ENCODE assay signal across 8 cellular contexts in the genomic region with DNA sequence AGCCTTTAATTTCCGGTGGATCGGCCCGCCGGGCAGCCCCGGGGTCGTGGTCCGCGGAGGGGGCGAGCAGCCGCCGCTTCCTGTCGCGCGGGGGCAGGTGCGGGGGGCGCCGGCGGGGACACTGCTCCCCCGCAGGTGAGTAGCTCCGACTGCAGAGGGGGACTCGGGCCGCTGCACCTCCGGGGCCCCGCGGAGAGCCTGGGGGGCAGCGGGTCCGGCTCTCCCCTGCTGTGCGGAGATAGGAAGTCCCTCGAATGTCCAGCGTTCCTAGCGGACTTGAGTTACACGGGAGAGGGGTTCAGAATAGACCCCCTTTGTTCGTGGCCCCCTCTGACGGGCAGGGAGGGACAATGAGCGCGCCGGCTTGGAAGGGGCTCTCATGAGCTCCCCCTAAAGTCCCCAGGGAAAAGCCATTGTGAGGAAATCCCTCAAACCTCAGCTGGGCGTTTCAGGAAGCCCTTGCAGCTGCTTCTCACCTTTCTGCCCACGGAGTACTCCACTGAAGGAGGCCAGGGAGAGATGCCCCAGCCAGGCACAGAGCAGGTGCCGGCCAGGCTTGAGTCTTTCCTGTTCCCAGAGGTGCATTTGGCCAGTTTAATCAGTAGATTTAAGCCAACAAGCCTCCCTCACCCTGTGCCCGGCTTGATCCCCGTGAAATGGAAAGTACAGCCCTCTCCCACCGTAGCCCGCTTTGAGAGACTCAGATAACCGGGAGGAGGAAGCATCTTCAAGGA. TPM values are rescaled to one million over a fixed set of nuclear protein-coding genes. Genes with fewer than 3 reads are reported as not detected.
A peak's percentile ranks its signal among the peaks of the same experiment; 100 is the strongest.
DNase-seq lines count a peak whose midpoint lies in the region; ATAC-seq and TF ChIP-seq lines count a peak whose summit lies in the region.

No MANE protein-coding gene starts in this region.

- peak overlapping the region; percentile 81 for H3K4me3 Mint-ChIP-seq in nephron progenitor cell

- ATAC-seq in HG03460 (IDR thresholded peaks at IDR 0.05; ENCODE audit: unreplicated experiment) (no peak), HG03469 (IDR thresholded peaks at IDR 0.05; ENCODE audit: unreplicated experiment) (no peak), GM21515 (IDR thresholded peaks at IDR 0.05; ENCODE audit: unreplicated experiment) (no peak)

- H3K9ac ChIP-seq in OCI-LY3 (ENCODE audit: low read length): no peak overlapping the region

- H3K4me1 Mint-ChIP-seq in nephron progenitor cell: peaks cover 58% of the 10 kb centered on the region

- H3K4me3 ChIP-seq in OCI-LY3 (ENCODE audit: low read length): peak overlapping the region; percentile 64
- peak overlapping the region; percentile 55 for H3K4me3 ChIP-seq in ectodermal cell (ENCODE audit: insufficient read depth, low read depth, low read length)

- H3K27ac ChIP-seq in OCI-LY3 (ENCODE audit: low read length): no peak overlapping the region
- H3K27ac ChIP-seq in ectodermal cell (ENCODE audit: insufficient read depth, low read depth, low read length, poor library complexity, severe bottlenecking): no peak overlapping the region

- WGBS in ectodermal cell, 2 experiments: 2 to 3% methylated on average over 45 of the region's 45 CpGs

- no peaks in the 10 kb centered on the region for H4K20me1 ChIP-seq in OCI-LY3 (ENCODE audit: insufficient read depth, low read length)

- H3K36me3 Mint-ChIP-seq in nephron progenitor cell (ENCODE audit: low read depth): no peaks in the 10 kb centered on the region

- no peaks in the 10 kb centered on the region for H3K9me3 ChIP-seq in OCI-LY3 (ENCODE audit: insufficient read depth, low read length)
- H3K9me3 ChIP-seq in ectodermal cell (ENCODE audit: control insufficient read depth, low read length): no peaks in the 10 kb centered on the region

- H3K27me3 ChIP-seq in OCI-LY3 (ENCODE audit: low read depth, low read length): peaks cover 32% of the 10 kb centered on the region
- no peaks in the 10 kb centered on the region for H3K27me3 ChIP-seq in ectodermal cell (ENCODE audit: control insufficient read depth, insufficient read depth, low read length, poor library complexity, severe bottlenecking)

- TF ChIP-seq CTCF in OCI-LY3 (IDR thresholded peaks at IDR 0.05; ENCODE audit: low read depth, low read length): no peak
- TF ChIP-seq CTCF in nephron progenitor cell (IDR thresholded peaks at IDR 0.05): no peak

- no peak overlapping the region for H3K27ac Mint-ChIP-seq in nephron progenitor cell

- peak overlapping the region; percentile 50 for H3K4me2 ChIP-seq in OCI-LY3 (ENCODE audit: low read length)

- H3K9me3 Mint-ChIP-seq in nephron progenitor cell: no peaks in the 10 kb centered on the region

- H2AFZ ChIP-seq in OCI-LY3 (ENCODE audit: low read depth, low read length): no peak overlapping the region

- H3K4me1 ChIP-seq in OCI-LY3 (ENCODE audit: low read length): peaks cover 17% of the 10 kb centered on the region
- H3K4me1 ChIP-seq in ectodermal cell (ENCODE audit: control insufficient read depth, insufficient read depth, low read length): peaks cover 32% of the 10 kb centered on the region

- peaks cover 4% of the 10 kb centered on the region for H3K27me3 Mint-ChIP-seq in nephron progenitor cell (ENCODE audit: low read depth, poor library complexity)

- peak; percentile 14 for DNase-seq in stimulated activated CD4-positive, alpha-beta T cell treated with anti-CD3 and anti-CD28 coated beads, Interleukin-4, amount 100 ng/mL, for 24 hours
- DNase-seq in stimulated activated CD4-positive, alpha-beta T cell treated with anti-CD3 and anti-CD28 coated beads, Interleukin-4, amount 100 ng/mL, for 1 hour: no peak
- DNase-seq in nephron progenitor cell: peak; percentile 48

- no peaks in the 10 kb centered on the region for H3K36me3 ChIP-seq in OCI-LY3 (replicated peaks; ENCODE audit: low read depth, low read length)
- peaks cover under 1% of the 10 kb centered on the region for H3K36me3 ChIP-seq in ectodermal cell (ENCODE audit: control insufficient read depth, insufficient read depth, low read length)

- H3K79me2 ChIP-seq in OCI-LY3 (ENCODE audit: low read length): no peaks in the 10 kb centered on the region

RNA-seq across cellular contexts. Expression of gene PDE9A, which starts 0.9 kb away (rescaled TPM):
- polyA plus RNA-seq in ectodermal cell (2013, experiment 1 of 4): 48.4 TPM
- polyA plus RNA-seq in ectodermal cell (2013, experiment 2 of 4): 56.2 TPM
- polyA plus RNA-seq in ectodermal cell (2013, experiment 3 of 4): 34.9 TPM
- 35.9 TPM for polyA plus RNA-seq in ectodermal cell (2013, experiment 4 of 4)
